In genomic region chr19:49149652-49150105, GRCh38 we compare ENCODE assay signal across 1 cellular context.
A peak's percentile ranks its signal among the peaks of the same experiment; 100 is the strongest.
TF ChIP-seq lines count a peak whose summit lies in the region.

No MANE protein-coding gene starts in this region.

TF ChIP-seq in HepG2, 621 proteins besides CTCF, POLR2A, EP300 and RAD21 (continued from another document and continues in another):
- TF ChIP-seq DRAP1 (CRISPR knock-in tag; IDR thresholded peaks at IDR 0.05) (no peak), KLF6 (CRISPR knock-in tag; IDR thresholded peaks at IDR 0.05) (no peak), ZFP62 (CRISPR knock-in tag; IDR thresholded peaks at IDR 0.05) (no peak), MED1 (CRISPR knock-in tag; IDR thresholded peaks at IDR 0.05) (no peak; the same call in 1 of the 2 replicates), HNRNPH1 (optimal IDR thresholded peaks at IDR 0.05; ENCODE audit: low read depth, low read length) (no peak), HNF1A (IDR thresholded peaks at IDR 0.05; ENCODE audit: low read depth) (no peak), HNF1A (CRISPR knock-in tag; IDR thresholded peaks at IDR 0.05; ENCODE audit: borderline replicate concordance) (no peak), ZNF883 (CRISPR knock-in tag; IDR thresholded peaks at IDR 0.05; ENCODE audit: not compliant biosample characterization) (peak; percentile 70), GATAD2A (CRISPR knock-in tag; IDR thresholded peaks at IDR 0.05) (no peak), ZNF546 (CRISPR knock-in tag; conservative IDR thresholded peaks at IDR 0.05) (peak; percentile 20; the same call in 1 of the 2 replicates), PHF8 (CRISPR knock-in tag; IDR thresholded peaks at IDR 0.05) (peak; percentile 37), ZNF614 (CRISPR knock-in tag; IDR thresholded peaks at IDR 0.05; ENCODE audit: borderline replicate concordance) (no peak; the same call in 1 of the 2 replicates), ZSCAN31 (CRISPR knock-in tag; IDR thresholded peaks at IDR 0.05; ENCODE audit: low read depth) (no peak), NONO (IDR thresholded peaks at IDR 0.05) (no peak), NONO (CRISPR knock-in tag; conservative IDR thresholded peaks at IDR 0.05) (peak; percentile 54; the same call in 1 of the 2 replicates), ZNF143 (CRISPR knock-in tag; IDR thresholded peaks at IDR 0.05) (no peak), ZNF124 (CRISPR knock-in tag; IDR thresholded peaks at IDR 0.05) (no peak), TCF7L2 (IDR thresholded peaks at IDR 0.05; ENCODE audit: low read depth, low read length) (no peak), ASH2L (IDR thresholded peaks at IDR 0.05; ENCODE audit: insufficient read length, low read depth, low read length) (peak; percentile 10), ZBTB14 (CRISPR knock-in tag; IDR thresholded peaks at IDR 0.05) (no peak), SNAPC5 (CRISPR knock-in tag; IDR thresholded peaks at IDR 0.05; ENCODE audit: borderline replicate concordance) (no peak), RAD51 (IDR thresholded peaks at IDR 0.05; ENCODE audit: borderline replicate concordance) (no peak), ZFX (CRISPR knock-in tag; IDR thresholded peaks at IDR 0.05; ENCODE audit: low read depth) (no peak), ZNF18 (CRISPR knock-in tag; IDR thresholded peaks at IDR 0.05; ENCODE audit: insufficient replicate concordance) (no peak), ZNF350 (CRISPR knock-in tag; IDR thresholded peaks at IDR 0.05; ENCODE audit: borderline replicate concordance, low read depth) (peak; percentile 67; the same call in 1 of the 2 replicates), PCBP2 (optimal IDR thresholded peaks at IDR 0.05; ENCODE audit: low read depth, low read length, poor library complexity, severe bottlenecking) (no peak), ZNF24 (IDR thresholded peaks at IDR 0.05) (no peak), ZNF44 (CRISPR knock-in tag; IDR thresholded peaks at IDR 0.05) (0 out of 2 replicates have a peak, but pooled peaks have one; percentile 41), ZFP1 (CRISPR knock-in tag; IDR thresholded peaks at IDR 0.05) (no peak), JUNB (CRISPR knock-in tag; IDR thresholded peaks at IDR 0.05; ENCODE audit: borderline replicate concordance) (no peak), ZMYM4 (CRISPR knock-in tag; IDR thresholded peaks at IDR 0.05) (no peak), MTA3 (CRISPR knock-in tag; IDR thresholded peaks at IDR 0.05) (no peak), WIZ (CRISPR knock-in tag; IDR thresholded peaks at IDR 0.05) (0 out of 2 replicates have a peak, but pooled peaks have one; percentile 27), ZNF580 (CRISPR knock-in tag; IDR thresholded peaks at IDR 0.05; ENCODE audit: borderline replicate concordance, low read depth) (no peak), ZNF496 (CRISPR knock-in tag; IDR thresholded peaks at IDR 0.05; ENCODE audit: insufficient replicate concordance) (no peak), ZNF292 (CRISPR knock-in tag; IDR thresholded peaks at IDR 0.05; ENCODE audit: borderline replicate concordance, low read depth) (no peak), ZNF275 (CRISPR knock-in tag; IDR thresholded peaks at IDR 0.05; ENCODE audit: borderline replicate concordance) (peak; percentile 25; the same call in 1 of the 2 replicates), MIER2 (CRISPR knock-in tag; IDR thresholded peaks at IDR 0.05) (no peak), BCL6 (CRISPR knock-in tag; IDR thresholded peaks at IDR 0.05) (no peak), ZNF317 (CRISPR knock-in tag; IDR thresholded peaks at IDR 0.05) (no peak), GFI1 (CRISPR knock-in tag; IDR thresholded peaks at IDR 0.05; ENCODE audit: borderline replicate concordance) (0 out of 2 replicates have a peak, but pooled peaks have one; percentile 9), SMAD3 (CRISPR knock-in tag; IDR thresholded peaks at IDR 0.05) (no peak), NFYB (CRISPR knock-in tag; IDR thresholded peaks at IDR 0.05) (no peak), SMAD9 (CRISPR knock-in tag; IDR thresholded peaks at IDR 0.05) (no peak), TBP (CRISPR knock-in tag; IDR thresholded peaks at IDR 0.05) (no peak)
- TF ChIP-seq, protein P1, sequence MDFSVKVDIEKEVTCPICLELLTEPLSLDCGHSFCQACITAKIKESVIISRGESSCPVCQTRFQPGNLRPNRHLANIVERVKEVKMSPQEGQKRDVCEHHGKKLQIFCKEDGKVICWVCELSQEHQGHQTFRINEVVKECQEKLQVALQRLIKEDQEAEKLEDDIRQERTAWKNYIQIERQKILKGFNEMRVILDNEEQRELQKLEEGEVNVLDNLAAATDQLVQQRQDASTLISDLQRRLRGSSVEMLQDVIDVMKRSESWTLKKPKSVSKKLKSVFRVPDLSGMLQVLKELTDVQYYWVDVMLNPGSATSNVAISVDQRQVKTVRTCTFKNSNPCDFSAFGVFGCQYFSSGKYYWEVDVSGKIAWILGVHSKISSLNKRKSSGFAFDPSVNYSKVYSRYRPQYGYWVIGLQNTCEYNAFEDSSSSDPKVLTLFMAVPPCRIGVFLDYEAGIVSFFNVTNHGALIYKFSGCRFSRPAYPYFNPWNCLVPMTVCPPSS (IDR thresholded peaks at IDR 0.05) = no peak
- TF ChIP-seq, protein P2, sequence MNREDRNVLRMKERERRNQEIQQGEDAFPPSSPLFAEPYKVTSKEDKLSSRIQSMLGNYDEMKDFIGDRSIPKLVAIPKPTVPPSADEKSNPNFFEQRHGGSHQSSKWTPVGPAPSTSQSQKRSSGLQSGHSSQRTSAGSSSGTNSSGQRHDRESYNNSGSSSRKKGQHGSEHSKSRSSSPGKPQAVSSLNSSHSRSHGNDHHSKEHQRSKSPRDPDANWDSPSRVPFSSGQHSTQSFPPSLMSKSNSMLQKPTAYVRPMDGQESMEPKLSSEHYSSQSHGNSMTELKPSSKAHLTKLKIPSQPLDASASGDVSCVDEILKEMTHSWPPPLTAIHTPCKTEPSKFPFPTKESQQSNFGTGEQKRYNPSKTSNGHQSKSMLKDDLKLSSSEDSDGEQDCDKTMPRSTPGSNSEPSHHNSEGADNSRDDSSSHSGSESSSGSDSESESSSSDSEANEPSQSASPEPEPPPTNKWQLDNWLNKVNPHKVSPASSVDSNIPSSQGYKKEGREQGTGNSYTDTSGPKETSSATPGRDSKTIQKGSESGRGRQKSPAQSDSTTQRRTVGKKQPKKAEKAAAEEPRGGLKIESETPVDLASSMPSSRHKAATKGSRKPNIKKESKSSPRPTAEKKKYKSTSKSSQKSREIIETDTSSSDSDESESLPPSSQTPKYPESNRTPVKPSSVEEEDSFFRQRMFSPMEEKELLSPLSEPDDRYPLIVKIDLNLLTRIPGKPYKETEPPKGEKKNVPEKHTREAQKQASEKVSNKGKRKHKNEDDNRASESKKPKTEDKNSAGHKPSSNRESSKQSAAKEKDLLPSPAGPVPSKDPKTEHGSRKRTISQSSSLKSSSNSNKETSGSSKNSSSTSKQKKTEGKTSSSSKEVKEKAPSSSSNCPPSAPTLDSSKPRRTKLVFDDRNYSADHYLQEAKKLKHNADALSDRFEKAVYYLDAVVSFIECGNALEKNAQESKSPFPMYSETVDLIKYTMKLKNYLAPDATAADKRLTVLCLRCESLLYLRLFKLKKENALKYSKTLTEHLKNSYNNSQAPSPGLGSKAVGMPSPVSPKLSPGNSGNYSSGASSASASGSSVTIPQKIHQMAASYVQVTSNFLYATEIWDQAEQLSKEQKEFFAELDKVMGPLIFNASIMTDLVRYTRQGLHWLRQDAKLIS (CRISPR knock-in tag; IDR thresholded peaks at IDR 0.05) = no peak
- TF ChIP-seq, protein P3, sequence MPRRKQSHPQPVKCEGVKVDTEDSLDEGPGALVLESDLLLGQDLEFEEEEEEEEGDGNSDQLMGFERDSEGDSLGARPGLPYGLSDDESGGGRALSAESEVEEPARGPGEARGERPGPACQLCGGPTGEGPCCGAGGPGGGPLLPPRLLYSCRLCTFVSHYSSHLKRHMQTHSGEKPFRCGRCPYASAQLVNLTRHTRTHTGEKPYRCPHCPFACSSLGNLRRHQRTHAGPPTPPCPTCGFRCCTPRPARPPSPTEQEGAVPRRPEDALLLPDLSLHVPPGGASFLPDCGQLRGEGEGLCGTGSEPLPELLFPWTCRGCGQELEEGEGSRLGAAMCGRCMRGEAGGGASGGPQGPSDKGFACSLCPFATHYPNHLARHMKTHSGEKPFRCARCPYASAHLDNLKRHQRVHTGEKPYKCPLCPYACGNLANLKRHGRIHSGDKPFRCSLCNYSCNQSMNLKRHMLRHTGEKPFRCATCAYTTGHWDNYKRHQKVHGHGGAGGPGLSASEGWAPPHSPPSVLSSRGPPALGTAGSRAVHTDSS (CRISPR knock-in tag; conservative IDR thresholded peaks at IDR 0.05) = no peak
- TF ChIP-seq, protein P4, sequence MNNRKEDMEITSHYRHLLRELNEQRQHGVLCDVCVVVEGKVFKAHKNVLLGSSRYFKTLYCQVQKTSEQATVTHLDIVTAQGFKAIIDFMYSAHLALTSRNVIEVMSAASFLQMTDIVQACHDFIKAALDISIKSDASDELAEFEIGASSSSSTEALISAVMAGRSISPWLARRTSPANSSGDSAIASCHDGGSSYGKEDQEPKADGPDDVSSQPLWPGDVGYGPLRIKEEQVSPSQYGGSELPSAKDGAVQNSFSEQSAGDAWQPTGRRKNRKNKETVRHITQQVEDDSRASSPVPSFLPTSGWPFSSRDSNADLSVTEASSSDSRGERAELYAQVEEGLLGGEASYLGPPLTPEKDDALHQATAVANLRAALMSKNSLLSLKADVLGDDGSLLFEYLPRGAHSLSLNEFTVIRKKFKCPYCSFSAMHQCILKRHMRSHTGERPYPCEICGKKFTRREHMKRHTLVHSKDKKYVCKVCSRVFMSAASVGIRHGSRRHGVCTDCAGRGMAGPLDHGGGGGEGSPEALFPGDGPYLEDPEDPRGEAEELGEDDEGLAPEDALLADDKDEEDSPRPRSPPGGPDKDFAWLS (CRISPR knock-in tag; IDR thresholded peaks at IDR 0.05; ENCODE audit: borderline replicate concordance) = no peak
